ENCODE assay signal across 21 cellular contexts in the genomic region with DNA sequence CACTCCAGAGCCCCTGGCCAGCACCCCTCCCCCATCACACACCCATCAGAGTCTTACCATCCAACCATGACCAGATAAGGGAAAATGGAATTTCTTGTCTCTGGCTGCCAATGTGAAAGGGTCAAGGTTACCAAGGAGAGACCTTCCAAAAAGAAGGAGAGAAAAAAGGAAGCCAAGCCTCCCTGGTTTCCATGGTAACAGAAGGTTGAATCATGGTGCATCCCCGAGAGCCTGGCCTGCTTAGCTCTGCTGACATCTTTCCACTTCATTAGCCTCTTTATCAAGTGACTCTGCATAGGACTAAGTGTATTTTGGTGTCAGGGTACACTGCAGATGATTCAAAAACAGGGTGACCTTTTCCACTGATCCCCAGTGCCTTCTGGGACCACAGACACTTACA.
A peak's percentile ranks its signal among the peaks of the same experiment; 100 is the strongest.
DNase-seq lines count a peak whose midpoint lies in the region; ATAC-seq and TF ChIP-seq lines count a peak whose summit lies in the region.
"Had no signal": no experiment of that assay in that cellular context is flagged by ENCODE, and none has a peak within 500 bp of the region (broad histone marks: within the 10 kb centered on the region; RNA-seq: fewer than 3 reads in every experiment).

No MANE protein-coding gene starts in this region.

- H3K4me1 Mint-ChIP-seq in brain (peaks cover 29% of the 10 kb centered on the region), WTC11 (peaks cover 11% of the 10 kb centered on the region)
- H3K4me1 Mint-ChIP-seq in effector memory CD8-positive, alpha-beta T cell (ENCODE audit: low read depth in 2 of 2): no peaks in the 10 kb centered on the region
- H3K4me1 Mint-ChIP-seq: CD8-positive, alpha-beta memory T cell had no signal

- peak overlapping the region; percentile 66 for H3K27ac ChIP-seq in neural cell (ENCODE audit: low read length)
- H3K27ac ChIP-seq in upper lobe of left lung: no peak overlapping the region
- H3K27ac ChIP-seq: A549 had no signal

- H3K27me3 ChIP-seq in neural cell (ENCODE audit: insufficient read depth, low read depth, low read length) (no peaks in the 10 kb centered on the region), upper lobe of left lung (no peaks in the 10 kb centered on the region)

- POLR2A ChIA-PET in WTC11 (lab: Charles Lee): no interaction called here

- H3K9me2 ChIP-seq in neural cell (ENCODE audit: insufficient read depth, low read length): no peaks in the 10 kb centered on the region

- H3K27me3 Mint-ChIP-seq in brain: peaks cover 2% of the 10 kb centered on the region
- H3K27me3 Mint-ChIP-seq in effector memory CD8-positive, alpha-beta T cell: peaks cover 0 to 10% of the 10 kb centered on the region in 2 donors
- H3K27me3 Mint-ChIP-seq in WTC11 (ENCODE audit: low read depth): no peaks in the 10 kb centered on the region

- peak overlapping the region in 4 of 5 experiments; percentile 41 to 98 (median 77) for H3K27ac Mint-ChIP-seq in brain
- no peak overlapping the region for H3K27ac Mint-ChIP-seq in effector memory CD8-positive, alpha-beta T cell
- no peak overlapping the region for H3K27ac Mint-ChIP-seq in WTC11
- H3K27ac Mint-ChIP-seq: CD8-positive, alpha-beta memory T cell had no signal

- peak overlapping the region in 2 of 5 experiments; percentile 29 to 41 for H3K4me3 Mint-ChIP-seq in brain
- no peak overlapping the region for H3K4me3 Mint-ChIP-seq in effector memory CD8-positive, alpha-beta T cell
- H3K4me3 Mint-ChIP-seq in WTC11: no peak overlapping the region
- H3K4me3 Mint-ChIP-seq: CD8-positive, alpha-beta memory T cell had no signal

- 38 to 59% methylated on average over 1 of the region's 1 CpG for whole genome bisulfite sequencing in upper lobe of left lung, 2 donors

- H3K4me3 ChIP-seq in neural cell (ENCODE audit: low read length) (peak overlapping the region; percentile 28), upper lobe of left lung (no peak overlapping the region)
- H3K4me3 ChIP-seq: A549 had no signal

- TF ChIP-seq RAD21 in neural cell (conservative IDR thresholded peaks at IDR 0.05): no peak

- TF ChIP-seq CTCF in brain (conservative IDR thresholded peaks at IDR 0.05) (no peak), neural cell (IDR thresholded peaks at IDR 0.05; ENCODE audit: poor library complexity, severe bottlenecking) (no peak), upper lobe of left lung (IDR thresholded peaks at IDR 0.05) (no peak), WTC11 (IDR thresholded peaks at IDR 0.05) (no peak)

- H3K79me2 ChIP-seq in neural cell (replicated peaks; ENCODE audit: insufficient read depth, low read length): no peaks in the 10 kb centered on the region

- H3F3A ChIP-seq in neural cell (ENCODE audit: insufficient read depth, low read length, poor library complexity, severe bottlenecking): no peaks in the 10 kb centered on the region

- H3K9me3 ChIP-seq in neural cell (ENCODE audit: low read length) (peaks cover 12% of the 10 kb centered on the region), upper lobe of left lung (peaks cover 5 to 24% (median 15%) of the 10 kb centered on the region in 4 donors)
- H3K9me3 ChIP-seq: A549 had no signal

- no peak overlapping the region for H3K4me2 ChIP-seq in neural cell (ENCODE audit: low read length)
- H3K4me2 ChIP-seq: A549 had no signal

- H3K9ac ChIP-seq in neural cell (ENCODE audit: low read length): peak overlapping the region; percentile 34

- H4K20me1 ChIP-seq in neural cell (ENCODE audit: insufficient read depth): no peaks in the 10 kb centered on the region

- H3K9me3 Mint-ChIP-seq in brain: peaks cover 23 to 43% (median 32%) of the 10 kb centered on the region in 5 experiments
- peaks cover 0 to 5% of the 10 kb centered on the region in 2 donors for H3K9me3 Mint-ChIP-seq in effector memory CD8-positive, alpha-beta T cell
- peaks cover 11% of the 10 kb centered on the region for H3K9me3 Mint-ChIP-seq in WTC11

- TF ChIP-seq EP300 in neural cell (conservative IDR thresholded peaks at IDR 0.05; ENCODE audit: poor library complexity, severe bottlenecking): no peak
- TF ChIP-seq EP300 in upper lobe of left lung (IDR thresholded peaks at IDR 0.05): no peak

- no peaks in the 10 kb centered on the region for H3K4me1 ChIP-seq in upper lobe of left lung
- H3K4me1 ChIP-seq: A549 had no signal

- DNase-seq in DMS79 (lab: John Stamatoyannopoulos, UW) (peak; percentile 27), G401 (ENCODE audit: low spot score) (peak; percentile 4), upper lobe of left lung (no peak), WTC11 (ENCODE audit: low spot score) (no peak)
- no peak for DNase-seq in activated CD4-positive, CD25-positive, alpha-beta regulatory T cell treated with anti-CD3 and anti-CD28 coated beads, Interleukin-2, amount 50 U/mL, for 72 hours
- DNase-seq in effector memory CD8-positive, alpha-beta T cell: no peak
- DNase-seq: C1 segment of cervical spinal cord; CD8-positive, alpha-beta memory T cell; DND-41; GF-D8; KBM-7; NCI-H1417 treated with DMSO at 0.1 percent for 48 hours; NCI-H1930; NCI-H2171; NCI-H446 treated with DMSO at 0.1 percent for 48 hours; NCI-H69; SW 1271 had no signal

- peak overlapping the region; percentile 16 for H2AFZ ChIP-seq in neural cell (ENCODE audit: low read depth, low read length)

- in situ Hi-C loops in G401 (cut with HindIII; ENCODE audit: low sequenced_read_pairs): no loop called here

- no peaks in the 10 kb centered on the region for H3K36me3 ChIP-seq in neural cell (ENCODE audit: insufficient read depth, low read length)
- no peaks in the 10 kb centered on the region for H3K36me3 ChIP-seq in upper lobe of left lung

- ATAC-seq in upper lobe of left lung (ENCODE audit: low FRiP score in 2 of 2) (no peak), WTC11 (no peak)
- no peak for ATAC-seq in effector memory CD8-positive, alpha-beta T cell (replicated peaks)
- ATAC-seq: A549, Panc1 had no signal

- CTCF ChIA-PET in WTC11 (lab: Charles Lee): no interaction called here

- TF ChIP-seq POLR2A in upper lobe of left lung (IDR thresholded peaks at IDR 0.05): no peak

- H3K36me3 Mint-ChIP-seq in brain (no peaks in the 10 kb centered on the region), WTC11 (peaks cover 3% of the 10 kb centered on the region)
- peaks cover 3% of the 10 kb centered on the region for H3K36me3 Mint-ChIP-seq in effector memory CD8-positive, alpha-beta T cell (ENCODE audit: insufficient read depth)

TF ChIP-seq in neural cell, 6 proteins besides CTCF, POLR2A, EP300 and RAD21 (continues in another document):
- TF ChIP-seq SMC3 (conservative IDR thresholded peaks at IDR 0.05; ENCODE audit: poor library complexity): no peak
- no peak for TF ChIP-seq EZH2 (IDR thresholded peaks at IDR 0.05; ENCODE audit: borderline replicate concordance, insufficient read depth, low read length, poor library complexity, severe bottlenecking)
- TF ChIP-seq MXI1 (conservative IDR thresholded peaks at IDR 0.05; ENCODE audit: poor library complexity, severe bottlenecking): no peak

TF ChIP-seq in WTC11, 78 proteins besides CTCF, POLR2A, EP300 and RAD21 (continues in another document):
- TF ChIP-seq, protein P1, sequence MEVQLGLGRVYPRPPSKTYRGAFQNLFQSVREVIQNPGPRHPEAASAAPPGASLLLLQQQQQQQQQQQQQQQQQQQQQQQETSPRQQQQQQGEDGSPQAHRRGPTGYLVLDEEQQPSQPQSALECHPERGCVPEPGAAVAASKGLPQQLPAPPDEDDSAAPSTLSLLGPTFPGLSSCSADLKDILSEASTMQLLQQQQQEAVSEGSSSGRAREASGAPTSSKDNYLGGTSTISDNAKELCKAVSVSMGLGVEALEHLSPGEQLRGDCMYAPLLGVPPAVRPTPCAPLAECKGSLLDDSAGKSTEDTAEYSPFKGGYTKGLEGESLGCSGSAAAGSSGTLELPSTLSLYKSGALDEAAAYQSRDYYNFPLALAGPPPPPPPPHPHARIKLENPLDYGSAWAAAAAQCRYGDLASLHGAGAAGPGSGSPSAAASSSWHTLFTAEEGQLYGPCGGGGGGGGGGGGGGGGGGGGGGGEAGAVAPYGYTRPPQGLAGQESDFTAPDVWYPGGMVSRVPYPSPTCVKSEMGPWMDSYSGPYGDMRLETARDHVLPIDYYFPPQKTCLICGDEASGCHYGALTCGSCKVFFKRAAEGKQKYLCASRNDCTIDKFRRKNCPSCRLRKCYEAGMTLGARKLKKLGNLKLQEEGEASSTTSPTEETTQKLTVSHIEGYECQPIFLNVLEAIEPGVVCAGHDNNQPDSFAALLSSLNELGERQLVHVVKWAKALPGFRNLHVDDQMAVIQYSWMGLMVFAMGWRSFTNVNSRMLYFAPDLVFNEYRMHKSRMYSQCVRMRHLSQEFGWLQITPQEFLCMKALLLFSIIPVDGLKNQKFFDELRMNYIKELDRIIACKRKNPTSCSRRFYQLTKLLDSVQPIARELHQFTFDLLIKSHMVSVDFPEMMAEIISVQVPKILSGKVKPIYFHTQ (CRISPR knock-in tag; IDR thresholded peaks at IDR 0.05): no peak
- no peak for TF ChIP-seq ZNF396 (CRISPR knock-in tag; IDR thresholded peaks at IDR 0.05; ENCODE audit: borderline replicate concordance)
- TF ChIP-seq, protein P2, sequence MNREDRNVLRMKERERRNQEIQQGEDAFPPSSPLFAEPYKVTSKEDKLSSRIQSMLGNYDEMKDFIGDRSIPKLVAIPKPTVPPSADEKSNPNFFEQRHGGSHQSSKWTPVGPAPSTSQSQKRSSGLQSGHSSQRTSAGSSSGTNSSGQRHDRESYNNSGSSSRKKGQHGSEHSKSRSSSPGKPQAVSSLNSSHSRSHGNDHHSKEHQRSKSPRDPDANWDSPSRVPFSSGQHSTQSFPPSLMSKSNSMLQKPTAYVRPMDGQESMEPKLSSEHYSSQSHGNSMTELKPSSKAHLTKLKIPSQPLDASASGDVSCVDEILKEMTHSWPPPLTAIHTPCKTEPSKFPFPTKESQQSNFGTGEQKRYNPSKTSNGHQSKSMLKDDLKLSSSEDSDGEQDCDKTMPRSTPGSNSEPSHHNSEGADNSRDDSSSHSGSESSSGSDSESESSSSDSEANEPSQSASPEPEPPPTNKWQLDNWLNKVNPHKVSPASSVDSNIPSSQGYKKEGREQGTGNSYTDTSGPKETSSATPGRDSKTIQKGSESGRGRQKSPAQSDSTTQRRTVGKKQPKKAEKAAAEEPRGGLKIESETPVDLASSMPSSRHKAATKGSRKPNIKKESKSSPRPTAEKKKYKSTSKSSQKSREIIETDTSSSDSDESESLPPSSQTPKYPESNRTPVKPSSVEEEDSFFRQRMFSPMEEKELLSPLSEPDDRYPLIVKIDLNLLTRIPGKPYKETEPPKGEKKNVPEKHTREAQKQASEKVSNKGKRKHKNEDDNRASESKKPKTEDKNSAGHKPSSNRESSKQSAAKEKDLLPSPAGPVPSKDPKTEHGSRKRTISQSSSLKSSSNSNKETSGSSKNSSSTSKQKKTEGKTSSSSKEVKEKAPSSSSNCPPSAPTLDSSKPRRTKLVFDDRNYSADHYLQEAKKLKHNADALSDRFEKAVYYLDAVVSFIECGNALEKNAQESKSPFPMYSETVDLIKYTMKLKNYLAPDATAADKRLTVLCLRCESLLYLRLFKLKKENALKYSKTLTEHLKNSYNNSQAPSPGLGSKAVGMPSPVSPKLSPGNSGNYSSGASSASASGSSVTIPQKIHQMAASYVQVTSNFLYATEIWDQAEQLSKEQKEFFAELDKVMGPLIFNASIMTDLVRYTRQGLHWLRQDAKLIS (CRISPR knock-in tag; IDR thresholded peaks at IDR 0.05; ENCODE audit: borderline replicate concordance): no peak

Comparison
In these comparisons a context has a peak if more than half of its experiments do, and no peak if none do; other contexts are left out.
1. DNase-seq: peak in DMS79 (single experiment) and G401 (single experiment); none in upper lobe of left lung (0 of 2), activated CD4-positive, CD25-positive, alpha-beta regulatory T cell treated with anti-CD3 and anti-CD28 coated beads, Interleukin-2, amount 50 U/mL, for 72 hours (single experiment), effector memory CD8-positive, alpha-beta T cell (0 of 3) and WTC11 (single experiment).
2. H3K27ac Mint-ChIP-seq: peak in brain (4 of 5); none in effector memory CD8-positive, alpha-beta T cell (0 of 2) and WTC11 (single experiment).